In the genomic region with DNA sequence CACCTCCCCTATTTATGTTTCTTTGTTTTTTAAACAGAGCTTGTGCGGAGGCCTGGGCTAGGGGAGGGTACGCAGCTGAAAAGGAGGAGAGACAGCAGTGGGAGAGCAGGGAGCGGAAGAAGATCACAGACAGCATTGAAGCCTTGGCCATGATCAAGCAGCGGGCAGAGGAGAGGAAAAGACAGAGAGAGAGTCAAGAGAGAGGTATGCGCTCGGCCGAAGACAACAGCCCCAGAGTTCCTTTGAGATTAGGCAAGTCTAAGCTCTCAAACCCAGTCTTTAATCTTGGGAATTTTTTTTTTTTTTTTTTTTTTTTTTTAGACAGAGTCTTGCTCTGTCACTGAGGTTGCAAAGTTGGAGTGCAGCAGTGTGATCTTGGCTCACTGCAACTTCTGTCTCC, we compare ENCODE assay signal across 26 cellular contexts. TPM values are rescaled to one million over a fixed set of nuclear protein-coding genes. Genes with fewer than 3 reads are reported as not detected.
"Had no signal": no experiment of that assay in that cellular context is flagged by ENCODE, and none has a peak within 500 bp of the region (broad histone marks: within the 10 kb centered on the region; RNA-seq: fewer than 3 reads in every experiment).

No MANE protein-coding gene starts in this region.

- ATAC-seq: HepG2, Panc1, PC-3 had no signal

- H3K27ac ChIP-seq: KMS-11, RWPE1, SJSA1, SK-N-MC had no signal

- FAIRE-seq: HepG2 had no signal

- H3K4me3 ChIP-seq: SJSA1, SK-N-MC had no signal

- H3K36me3 ChIP-seq: SJSA1 had no signal

- DNase-seq: IMR-90, Kasumi-1, MM.1S, NCI-H1092 treated with DMSO at 0.1 percent for 48 hours, NCI-H1436, NCI-H187, NCI-H2029, NCI-H2081 treated with DMSO at 0.1 percent for 48 hours, NCI-H2171, NCI-H226, NCI-H446, NCI-H510A, NCI-H524 treated with DMSO at 0.1 percent for 48 hours, NCI-H69, NCI-H774, PC-3, SIG-M5 had no signal

- H3K4me2 ChIP-seq: KMS-11 had no signal

- H3K9me3 ChIP-seq: SJSA1 had no signal

- H3K9ac ChIP-seq: KMS-11 had no signal

RNA-seq across cellular contexts. Expression of a gene that starts 20.6 kb away (rescaled TPM):
- total RNA-seq: HT1080, IMR-90, M059J, PC-3, SJSA1 had no signal
- polyA plus RNA-seq: HepG2 had no signal

RNA-seq across cellular contexts. Expression of a gene that starts 25.2 kb away (rescaled TPM):
- total RNA-seq: HepG2, HT1080, IMR-90, M059J, OCI-LY7, PC-3, SJSA1 had no signal
- polyA plus RNA-seq: HepG2, IMR-90 had no signal
